In the genomic region with DNA sequence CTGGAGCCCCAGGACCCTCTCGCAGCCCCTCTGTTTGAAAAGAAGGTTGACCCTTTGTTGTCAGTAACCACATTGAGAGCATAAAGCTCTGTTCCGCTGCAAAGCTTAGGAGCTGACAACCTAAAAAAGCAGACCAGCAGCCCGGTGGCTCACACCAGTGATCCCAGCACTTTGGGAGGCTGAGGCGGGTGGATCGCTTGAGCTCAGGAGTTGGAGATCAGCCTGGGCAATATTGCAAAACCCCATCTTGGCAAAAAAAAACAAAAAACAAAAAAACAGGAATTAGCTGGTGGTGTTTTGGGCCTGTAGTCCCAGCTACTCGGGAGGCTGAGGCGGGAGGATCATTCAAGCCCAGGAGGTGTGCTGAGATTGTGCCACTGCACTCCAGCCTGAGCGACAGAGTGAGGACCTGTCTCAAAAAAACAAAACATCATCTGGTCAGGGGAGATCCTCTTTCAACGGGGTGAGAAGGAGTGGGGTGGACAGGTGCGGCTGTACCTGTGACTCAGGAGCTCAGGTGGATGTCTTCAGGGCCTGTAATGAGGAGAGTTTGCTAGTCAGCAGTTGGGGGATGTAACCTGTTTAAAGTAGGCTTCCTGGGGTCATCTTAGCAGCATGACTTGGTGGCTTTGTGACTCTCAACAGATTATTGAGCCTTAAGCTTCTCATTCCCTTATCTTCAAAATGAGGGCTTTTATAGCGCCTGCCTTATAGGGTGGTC, we compare ENCODE assay signal across 9 cellular contexts. TPM values are rescaled to one million over a fixed set of nuclear protein-coding genes. Genes with fewer than 3 reads are reported as not detected.
DNase-seq lines count a peak whose midpoint lies in the region; ATAC-seq and TF ChIP-seq lines count a peak whose summit lies in the region.
"Had no signal": no experiment of that assay in that cellular context is flagged by ENCODE, and none has a peak within 500 bp of the region (broad histone marks: within the 10 kb centered on the region; RNA-seq: fewer than 3 reads in every experiment).

No MANE protein-coding gene starts in this region.

- ATAC-seq in GM19035 (IDR thresholded peaks at IDR 0.05; ENCODE audit: unreplicated experiment), result no peak

- DNase-seq in NCI-H2171 treated with DMSO at 0.1 percent for 48 hours (lab: John Stamatoyannopoulos, UW) (peak; percentile 2), NCI-H2171 (lab: John Stamatoyannopoulos, UW) (no peak), spleen (no peak), NCI-H1105 treated with DMSO at 0.1 percent for 48 hours (lab: John Stamatoyannopoulos, UW) (no peak), GM13976 (ENCODE audit: low spot score) (no peak)
- DNase-seq in activated CD4-positive, alpha-beta memory T cell treated with anti-CD3 and anti-CD28 coated beads for 36 hours, result no peak

- WGBS in spleen, 5 donors, result 79 to 85% (median 84%) methylated on average over 10 to 11 of the region's 11 CpGs

- TF ChIP-seq POLR2A in spleen (IDR thresholded peaks at IDR 0.05), result no peak

- intact Hi-C loops in activated CD4-positive, alpha-beta memory T cell treated with anti-CD3 and anti-CD28 coated beads for 36 hours (cut with micrococcal nuclease), result loop anchor here (2.0 to 10.0 kb wide), 2 partner anchors 27 to 223 kb away; partner anchors contain the start of genes CDC23 and EGR1
- intact Hi-C loops in spleen (cut with DNase I; ENCODE audit: low total_unique reads), result no loop called here

- peaks cover 14% of the 10 kb centered on the region for H3K36me3 Mint-ChIP-seq in activated CD4-positive, alpha-beta memory T cell treated with anti-CD3 and anti-CD28 coated beads for 36 hours

- no peaks in the 10 kb centered on the region for H3K9me3 ChIP-seq in spleen

- H3K4me1 Mint-ChIP-seq in activated CD4-positive, alpha-beta memory T cell treated with anti-CD3 and anti-CD28 coated beads for 36 hours (ENCODE audit: low read depth), result peaks cover 16% of the 10 kb centered on the region

- CTCF ChIA-PET in activated CD4-positive, alpha-beta memory T cell treated with anti-CD3 and anti-CD28 coated beads for 36 hours (lab: Charles Lee), result interaction anchor here (1.0 to 2.7 kb wide), 6 partner anchors 11 to 84 kb away, joined by 3 to 16 read pairs (median 5); partner anchors contain the start of gene EGR1

- H3K4me1 ChIP-seq in spleen, result peaks cover 4 to 18% (median 13%) of the 10 kb centered on the region in 6 donors

- in situ Hi-C loops in GM13976 (cut with MboI; ENCODE audit: low sequenced_read_pairs, unreplicated experiment), result no loop called here

- peaks cover 3% of the 10 kb centered on the region for H3K27me3 Mint-ChIP-seq in activated CD4-positive, alpha-beta memory T cell treated with anti-CD3 and anti-CD28 coated beads for 36 hours

- POLR2A ChIA-PET in activated CD4-positive, alpha-beta memory T cell treated with anti-CD3 and anti-CD28 coated beads for 36 hours (lab: Charles Lee), result interaction anchor here (0.9 to 1.8 kb wide), 3 partner anchors 11 to 26 kb away, joined by 4 to 6 read pairs (median 5); no protein-coding TSS in a partner anchor

- peaks cover 0 to 52% (median 36%) of the 10 kb centered on the region in 6 donors for H3K36me3 ChIP-seq in spleen

- H3K27me3 ChIP-seq in spleen (replicated peaks in 1 of 7), result peaks cover 0 to 26% (median 0%) of the 10 kb centered on the region in 7 donors

- H3K27ac ChIP-seq in spleen, result no peak overlapping the region
- H3K27ac ChIP-seq: C4-2B had no signal

- H3K9me3 Mint-ChIP-seq in activated CD4-positive, alpha-beta memory T cell treated with anti-CD3 and anti-CD28 coated beads for 36 hours, result no peaks in the 10 kb centered on the region

- H3K27ac Mint-ChIP-seq in activated CD4-positive, alpha-beta memory T cell treated with anti-CD3 and anti-CD28 coated beads for 36 hours, result peak overlapping the region; percentile 42

- no peak for TF ChIP-seq CTCF in spleen (IDR thresholded peaks at IDR 0.05 in 8 of 11, conservative IDR thresholded peaks at IDR 0.05 in 3 of 11)
- no peak for TF ChIP-seq CTCF in GM13976 (IDR thresholded peaks at IDR 0.05; ENCODE audit: borderline replicate concordance, control extremely low read depth, extremely low read depth, insufficient read depth, missing control alignments)

- H3K4me3 Mint-ChIP-seq in activated CD4-positive, alpha-beta memory T cell treated with anti-CD3 and anti-CD28 coated beads for 36 hours, result peak overlapping the region; percentile 65

- peak overlapping the region; percentile 72 for H3K4me3 ChIP-seq in iPS-11a (ENCODE audit: low read depth, low read length)
- H3K4me3 ChIP-seq in spleen, result peak overlapping the region in 5 of 8 donors; percentile 25 to 66 (median 38)

RNA-seq across cellular contexts. Expression of gene REEP2, which starts 0.7 kb away (rescaled TPM):
- total RNA-seq in activated CD4-positive, alpha-beta memory T cell treated with anti-CD3 and anti-CD28 coated beads for 36 hours, result 10 to 100 TPM in 1 of 2 experiments, 1 to 10 TPM in 1; 6.1 to 10.9 TPM
- under 1 TPM in 5 of 7 donors, not detected in 2; 0.20 to 0.52 (median 0.41) TPM for total RNA-seq in spleen
- polyA plus RNA-seq in spleen, result under 1 TPM; 0.52 to 0.98 (median 0.54) TPM

RNA-seq across cellular contexts. Expression of gene EGR1, which starts 27.1 kb away (rescaled TPM):
- total RNA-seq in activated CD4-positive, alpha-beta memory T cell treated with anti-CD3 and anti-CD28 coated beads for 36 hours, result 10 to 100 TPM; 64.2 to 69.4 TPM
- 100 to 1,000 TPM in 2 of 7 donors, 10 to 100 TPM in 2, 1 to 10 TPM in 3; 2.8 to 138 (median 13.5) TPM for total RNA-seq in spleen
- polyA plus RNA-seq in spleen, result 10 to 100 TPM in 1 of 3 donors, 1 to 10 TPM in 2; 2.7 to 11.7 (median 5.3) TPM

Comparison
In these comparisons a context has a peak if more than half of its experiments do, and no peak if none do; other contexts are left out.
1. RNA of gene REEP2, which starts 0.7 kb away (total RNA-seq): 6.1 to 10.9 TPM in activated CD4-positive, alpha-beta memory T cell treated with anti-CD3 and anti-CD28 coated beads for 36 hours; 0.20 to 0.52 TPM in spleen; every median in the first group is over 4 times any median in the second.